In genomic region chr13:24627864-24628418, GRCh38 we compare ENCODE assay signal across 22 cellular contexts. TPM values are rescaled to one million over a fixed set of nuclear protein-coding genes. Genes with fewer than 3 reads are reported as not detected.
A peak's percentile ranks its signal among the peaks of the same experiment; 100 is the strongest.
DNase-seq lines count a peak whose midpoint lies in the region; ATAC-seq, FAIRE-seq and TF ChIP-seq lines count a peak whose summit lies in the region.
"Had no signal": no experiment of that assay in that cellular context is flagged by ENCODE, and none has a peak within 500 bp of the region (broad histone marks: within the 10 kb centered on the region; RNA-seq: fewer than 3 reads in every experiment).

No MANE protein-coding gene starts in this region.

- H3K36me3 Mint-ChIP-seq in CD4-positive, alpha-beta T cell (ENCODE audit: low read depth) = no peaks in the 10 kb centered on the region

- H3K27ac Mint-ChIP-seq in CD4-positive, alpha-beta T cell = peak overlapping the region; percentile 36

- no peaks in the 10 kb centered on the region for H3K27me3 ChIP-seq in CD4-positive, alpha-beta T cell (ENCODE audit: control insufficient read depth, insufficient read depth, low read length)
- H3K27me3 ChIP-seq in tibial artery = peaks cover 0 to 5% of the 10 kb centered on the region in 2 donors
- H3K27me3 ChIP-seq: gastroesophageal sphincter, neutrophil, thyroid gland had no signal

- no peak for ATAC-seq in CD4-positive, alpha-beta T cell (ENCODE audit: poor library complexity)
- ATAC-seq: activated T-cell treated with anti-CD3 and anti-CD28 coated beads, Interleukin-2, amount 50 U/mL, for 72 hours; gastroesophageal sphincter; sciatic nerve had no signal

- CTCF ChIA-PET in CD4-positive, alpha-beta T cell (lab: Charles Lee) = no interaction called here

- H3K9me3 ChIP-seq in CD4-positive, alpha-beta T cell (ENCODE audit: control insufficient read depth, low read length) = no peaks in the 10 kb centered on the region
- H3K9me3 ChIP-seq in tibial artery = no peaks in the 10 kb centered on the region
- H3K9me3 ChIP-seq in kidney (ENCODE audit: control insufficient read depth in 1 of 2, low read length in 2 of 2) = no peaks in the 10 kb centered on the region
- H3K9me3 ChIP-seq: A549, gastroesophageal sphincter, neutrophil, thyroid gland had no signal

- H3K36me3 ChIP-seq in tibial artery (no peaks in the 10 kb centered on the region), kidney (ENCODE audit: control insufficient read depth in 1 of 2, insufficient read depth in 2 of 2, low read length in 2 of 2) (no peaks in the 10 kb centered on the region)
- H3K36me3 ChIP-seq: gastroesophageal sphincter, neutrophil, thyroid gland had no signal

- no peak overlapping the region for H3K4me3 Mint-ChIP-seq in CD4-positive, alpha-beta T cell
- H3K4me3 Mint-ChIP-seq: activated CD4-positive, alpha-beta T cell treated with anti-CD3 and anti-CD28 coated beads, Interleukin-2, amount 10 ng/mL, durations not matched to agents 24 days and 14 days; activated T-cell treated with anti-CD3 and anti-CD28 coated beads, Interleukin-2, amount 50 U/mL, for 72 hours had no signal

- H3K4me1 Mint-ChIP-seq in CD4-positive, alpha-beta T cell (ENCODE audit: low read depth) = peaks cover 29% of the 10 kb centered on the region

- H3K4me1 ChIP-seq in tibial artery (no peaks in the 10 kb centered on the region), kidney (ENCODE audit: control insufficient read depth in 1 of 2, insufficient read depth in 1 of 2, low read depth in 1 of 2, low read length in 2 of 2) (no peaks in the 10 kb centered on the region)
- H3K4me1 ChIP-seq: A549, thyroid gland had no signal

- no peak overlapping the region for H3K9ac ChIP-seq in kidney (ENCODE audit: low read length in 2 of 2)

- intact Hi-C loops in CD4-positive, alpha-beta T cell (cut with DNase I, micrococcal nuclease) = no loop called here
- intact Hi-C loops in tibial artery (cut with DNase I; ENCODE audit: low total_unique reads) (no loop called here), kidney (cut with DNase I) (no loop called here)

- H3K27me3 Mint-ChIP-seq in CD4-positive, alpha-beta T cell = no peaks in the 10 kb centered on the region
- H3K27me3 Mint-ChIP-seq: activated CD4-positive, alpha-beta T cell treated with anti-CD3 and anti-CD28 coated beads, Interleukin-2, amount 10 ng/mL, durations not matched to agents 24 days and 14 days had no signal

- no peak overlapping the region for H3K4me3 ChIP-seq in tibial artery
- H3K4me3 ChIP-seq in kidney (ENCODE audit: low read length in 2 of 2) = no peak overlapping the region
- H3K4me3 ChIP-seq: A549, gastroesophageal sphincter, thyroid gland had no signal

- peak; percentile 16 for DNase-seq in NCI-H1436 (lab: John Stamatoyannopoulos, UW)
- DNase-seq in NCI-H1436 treated with DMSO at 0.1 percent for 48 hours (lab: John Stamatoyannopoulos, UW) = no peak
- no peak for DNase-seq in CD4-positive, alpha-beta T cell
- peak; percentile 12 for DNase-seq in NCI-H526 treated with DMSO at 0.1 percent for 48 hours (lab: John Stamatoyannopoulos, UW)
- peak; percentile 50 for DNase-seq in islet precursor cell
- no peak for DNase-seq in GM20000 (ENCODE audit: low spot score)
- no peak for DNase-seq in tibial artery
- no peak for DNase-seq in kidney
- DNase-seq: activated CD4-positive, alpha-beta T cell treated with anti-CD3 and anti-CD28 coated beads, Interleukin-2, amount 10 ng/mL, durations not matched to agents 24 days and 14 days; activated T-cell treated with anti-CD3 and anti-CD28 coated beads, Interleukin-2, amount 50 U/mL, for 72 hours; mesenchymal stem cell; MM.1S; NCI-H2227 treated with DMSO at 0.1 percent for 48 hours; Right ventricle myocardium superior; stimulated activated CD4-positive, alpha-beta T cell treated with anti-CD3 and anti-CD28 coated beads, Interleukin-4, amount 100 ng/mL, for 1 hour; T1000 had no signal

- no peak for FAIRE-seq in kidney (lab: Jason Lieb, UNC)
- FAIRE-seq: A549, colon had no signal

- H3K27ac ChIP-seq in CD4-positive, alpha-beta T cell (ENCODE audit: low read depth, low read length) = no peak overlapping the region
- H3K27ac ChIP-seq in tibial artery (no peak overlapping the region), kidney (ENCODE audit: low read depth in 2 of 2, low read length in 2 of 2) (no peak overlapping the region)
- H3K27ac ChIP-seq: A549, gastroesophageal sphincter, neutrophil, thyroid gland had no signal

- POLR2A ChIA-PET in CD4-positive, alpha-beta T cell (lab: Charles Lee) = interaction anchor here (0.9 to 2.0 kb wide), 2 partner anchors 9 to 21 kb away, joined by 3 to 5 read pairs; no protein-coding TSS in a partner anchor

- TF ChIP-seq CTCF in CD4-positive, alpha-beta T cell (IDR thresholded peaks at IDR 0.05) = no peak
- TF ChIP-seq CTCF in GM20000 (IDR thresholded peaks at IDR 0.05; ENCODE audit: extremely low read depth, missing control alignments) = no peak
- no peak for TF ChIP-seq CTCF in tibial artery (IDR thresholded peaks at IDR 0.05)
- no peak for TF ChIP-seq CTCF in kidney (IDR thresholded peaks at IDR 0.05; ENCODE audit: borderline replicate concordance, extremely low read depth, insufficient read depth)

- no peaks in the 10 kb centered on the region for H3K9me3 Mint-ChIP-seq in CD4-positive, alpha-beta T cell
- H3K9me3 Mint-ChIP-seq: activated CD4-positive, alpha-beta T cell treated with anti-CD3 and anti-CD28 coated beads, Interleukin-2, amount 10 ng/mL, durations not matched to agents 24 days and 14 days had no signal

RNA-seq across cellular contexts. Expression of gene ATP12A, which starts 52.3 kb away (rescaled TPM):
- under 1 TPM; 0.05 to 0.06 TPM for total RNA-seq in CD4-positive, alpha-beta T cell
- 0.22 TPM for total RNA-seq in kidney
- 6.5 TPM for polyA plus RNA-seq in kidney (ENCODE audit: insufficient read depth, low read depth, low replicate concordance)
- total RNA-seq: Right ventricle myocardium superior, sciatic nerve had no signal
- polyA plus RNA-seq: A549 had no signal

Comparison
In these comparisons a context has a peak if more than half of its experiments do, and no peak if none do; other contexts are left out.
1. DNase-seq: peak in NCI-H1436 (single experiment), NCI-H526 treated with DMSO at 0.1 percent for 48 hours (single experiment) and islet precursor cell (single experiment); none in NCI-H1436 treated with DMSO at 0.1 percent for 48 hours (single experiment), CD4-positive, alpha-beta T cell (0 of 10), GM20000 (single experiment), tibial artery (0 of 2) and kidney (single experiment).